ENCODE assay signal across 1 cellular context in genomic region chr17:36545465-36546417, GRCh38.
TF ChIP-seq lines count a peak whose summit lies in the region.

No MANE protein-coding gene starts in this region.

TF ChIP-seq in endothelial cell of umbilical vein, 7 proteins besides CTCF, POLR2A, EP300 and RAD21:
- no peak for TF ChIP-seq GATA2 (IDR thresholded peaks at IDR 0.05; ENCODE audit: insufficient read depth, insufficient read length, low read depth, low read length)
- TF ChIP-seq POLR2AphosphoS5 (IDR thresholded peaks at IDR 0.05; ENCODE audit: insufficient read depth, low read depth, low read length): peak; percentile 81
- peak; percentile 48 for TF ChIP-seq MYC (IDR thresholded peaks at IDR 0.05; ENCODE audit: low read depth, low read length)
- TF ChIP-seq FOS (IDR thresholded peaks at IDR 0.05; ENCODE audit: borderline replicate concordance, insufficient read depth, low read length): no peak
- TF ChIP-seq MAX (IDR thresholded peaks at IDR 0.05; ENCODE audit: insufficient read depth, insufficient read length): peak; percentile 50
